1 cellular context compared by ENCODE assay signal in the genomic region with DNA sequence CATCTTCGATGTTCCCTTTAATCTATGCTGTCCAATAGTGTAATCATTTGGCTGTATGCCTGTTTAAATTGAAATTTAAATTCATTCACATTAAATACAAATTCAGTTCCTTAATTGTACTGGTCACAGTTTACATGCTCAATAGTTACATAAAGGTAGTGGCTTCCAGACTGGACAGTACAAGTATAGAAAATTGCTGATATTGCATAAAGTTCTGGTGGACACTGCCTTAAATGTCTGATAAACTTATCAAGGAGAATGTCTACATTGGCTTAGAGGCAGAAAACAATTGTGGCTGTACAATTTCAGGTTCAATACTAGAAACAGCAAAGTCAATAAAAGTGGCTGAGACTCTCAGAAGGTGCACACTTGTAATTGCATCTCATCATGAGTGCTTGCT.
A peak's percentile ranks its signal among the peaks of the same experiment; 100 is the strongest.
TF ChIP-seq lines count a peak whose summit lies in the region.

No MANE protein-coding gene starts in this region.

TF ChIP-seq in K562, 482 proteins besides CTCF, POLR2A, EP300 and RAD21 (continued from another document):
- TF ChIP-seq MAFG (tag; conservative IDR thresholded peaks at IDR 0.05) (peak; percentile 81), RBM22 (IDR thresholded peaks at IDR 0.05; ENCODE audit: low read depth, low read length, poor library complexity, severe bottlenecking) (no peak), CBFA2T3 (IDR thresholded peaks at IDR 0.05) (no peak), RB1 (IDR thresholded peaks at IDR 0.05; ENCODE audit: low read depth) (no peak), MAFK (IDR thresholded peaks at IDR 0.05; ENCODE audit: low read length) (peak; percentile 93), ELF1 (tag; IDR thresholded peaks at IDR 0.05) (no peak), BHLHE40 (IDR thresholded peaks at IDR 0.05; ENCODE audit: low read length) (no peak), ZNF197 (CRISPR knock-in tag; IDR thresholded peaks at IDR 0.05; ENCODE audit: low read depth) (no peak), C11orf30 (IDR thresholded peaks at IDR 0.05; ENCODE audit: low read depth) (peak; percentile 65), ZNF316 (IDR thresholded peaks at IDR 0.05) (peak; percentile 84), THRAP3 (IDR thresholded peaks at IDR 0.05; ENCODE audit: borderline replicate concordance) (no peak)
- TF ChIP-seq, protein P1, sequence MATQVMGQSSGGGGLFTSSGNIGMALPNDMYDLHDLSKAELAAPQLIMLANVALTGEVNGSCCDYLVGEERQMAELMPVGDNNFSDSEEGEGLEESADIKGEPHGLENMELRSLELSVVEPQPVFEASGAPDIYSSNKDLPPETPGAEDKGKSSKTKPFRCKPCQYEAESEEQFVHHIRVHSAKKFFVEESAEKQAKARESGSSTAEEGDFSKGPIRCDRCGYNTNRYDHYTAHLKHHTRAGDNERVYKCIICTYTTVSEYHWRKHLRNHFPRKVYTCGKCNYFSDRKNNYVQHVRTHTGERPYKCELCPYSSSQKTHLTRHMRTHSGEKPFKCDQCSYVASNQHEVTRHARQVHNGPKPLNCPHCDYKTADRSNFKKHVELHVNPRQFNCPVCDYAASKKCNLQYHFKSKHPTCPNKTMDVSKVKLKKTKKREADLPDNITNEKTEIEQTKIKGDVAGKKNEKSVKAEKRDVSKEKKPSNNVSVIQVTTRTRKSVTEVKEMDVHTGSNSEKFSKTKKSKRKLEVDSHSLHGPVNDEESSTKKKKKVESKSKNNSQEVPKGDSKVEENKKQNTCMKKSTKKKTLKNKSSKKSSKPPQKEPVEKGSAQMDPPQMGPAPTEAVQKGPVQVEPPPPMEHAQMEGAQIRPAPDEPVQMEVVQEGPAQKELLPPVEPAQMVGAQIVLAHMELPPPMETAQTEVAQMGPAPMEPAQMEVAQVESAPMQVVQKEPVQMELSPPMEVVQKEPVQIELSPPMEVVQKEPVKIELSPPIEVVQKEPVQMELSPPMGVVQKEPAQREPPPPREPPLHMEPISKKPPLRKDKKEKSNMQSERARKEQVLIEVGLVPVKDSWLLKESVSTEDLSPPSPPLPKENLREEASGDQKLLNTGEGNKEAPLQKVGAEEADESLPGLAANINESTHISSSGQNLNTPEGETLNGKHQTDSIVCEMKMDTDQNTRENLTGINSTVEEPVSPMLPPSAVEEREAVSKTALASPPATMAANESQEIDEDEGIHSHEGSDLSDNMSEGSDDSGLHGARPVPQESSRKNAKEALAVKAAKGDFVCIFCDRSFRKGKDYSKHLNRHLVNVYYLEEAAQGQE (CRISPR knock-in tag; IDR thresholded peaks at IDR 0.05; ENCODE audit: low read depth) = no peak
- TF ChIP-seq, protein P2, sequence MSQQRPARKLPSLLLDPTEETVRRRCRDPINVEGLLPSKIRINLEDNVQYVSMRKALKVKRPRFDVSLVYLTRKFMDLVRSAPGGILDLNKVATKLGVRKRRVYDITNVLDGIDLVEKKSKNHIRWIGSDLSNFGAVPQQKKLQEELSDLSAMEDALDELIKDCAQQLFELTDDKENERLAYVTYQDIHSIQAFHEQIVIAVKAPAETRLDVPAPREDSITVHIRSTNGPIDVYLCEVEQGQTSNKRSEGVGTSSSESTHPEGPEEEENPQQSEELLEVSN (IDR thresholded peaks at IDR 0.05; ENCODE audit: borderline replicate concordance in 1 of 2, extremely low read depth in 1 of 2, insufficient read depth in 1 of 2, insufficient read length in 1 of 2, low read depth in 1 of 2, low read length in 1 of 2, poor library complexity in 1 of 2, severe bottlenecking in 1 of 2) = no peak
- TF ChIP-seq, protein P3, sequence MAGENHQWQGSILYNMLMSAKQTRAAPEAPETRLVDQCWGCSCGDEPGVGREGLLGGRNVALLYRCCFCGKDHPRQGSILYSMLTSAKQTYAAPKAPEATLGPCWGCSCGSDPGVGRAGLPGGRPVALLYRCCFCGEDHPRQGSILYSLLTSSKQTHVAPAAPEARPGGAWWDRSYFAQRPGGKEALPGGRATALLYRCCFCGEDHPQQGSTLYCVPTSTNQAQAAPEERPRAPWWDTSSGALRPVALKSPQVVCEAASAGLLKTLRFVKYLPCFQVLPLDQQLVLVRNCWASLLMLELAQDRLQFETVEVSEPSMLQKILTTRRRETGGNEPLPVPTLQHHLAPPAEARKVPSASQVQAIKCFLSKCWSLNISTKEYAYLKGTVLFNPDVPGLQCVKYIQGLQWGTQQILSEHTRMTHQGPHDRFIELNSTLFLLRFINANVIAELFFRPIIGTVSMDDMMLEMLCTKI (IDR thresholded peaks at IDR 0.05; ENCODE audit: partially characterized antibody) = no peak
TF ChIP-seq in K562: peak in this region for 5.
